ENCODE assay signal across 9 cellular contexts in the genomic region with DNA sequence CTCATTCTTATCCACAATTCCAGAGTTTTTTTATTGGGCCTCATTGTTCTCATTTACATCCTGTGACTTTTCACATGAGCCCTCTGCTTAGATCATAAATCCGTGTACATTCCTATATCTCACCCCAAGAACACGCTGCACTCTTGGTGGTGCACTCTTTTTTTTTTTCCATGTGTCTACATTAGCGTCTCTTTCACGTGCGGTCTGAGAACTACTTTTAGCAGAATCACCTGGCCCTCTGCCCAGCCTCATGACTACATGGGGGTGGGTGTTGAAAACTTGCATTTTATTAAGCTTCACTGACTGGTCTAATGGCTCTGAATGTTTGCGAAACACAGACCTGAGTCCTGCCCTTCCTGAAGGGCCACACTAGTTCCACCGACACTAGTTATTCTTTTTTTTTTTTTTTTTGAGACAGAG. TPM values are rescaled to one million over a fixed set of nuclear protein-coding genes. Genes with fewer than 3 reads are reported as not detected.
DNase-seq lines count a peak whose midpoint lies in the region; ATAC-seq and TF ChIP-seq lines count a peak whose summit lies in the region.
"Had no signal": no experiment of that assay in that cellular context is flagged by ENCODE, and none has a peak within 500 bp of the region (broad histone marks: within the 10 kb centered on the region; RNA-seq: fewer than 3 reads in every experiment).

No MANE protein-coding gene starts in this region.

- H4K20me1 ChIP-seq in fibroblast of lung (ENCODE audit: control insufficient read depth, extremely low read depth, insufficient read depth, low read length) = no peaks in the 10 kb centered on the region

- no peaks in the 10 kb centered on the region for H3K9me3 ChIP-seq in fibroblast of lung (ENCODE audit: control insufficient read depth, insufficient read depth, low read depth, low read length)

- H3K27me3 ChIP-seq in fibroblast of lung (ENCODE audit: control insufficient read depth, insufficient read depth, low read length) (no peaks in the 10 kb centered on the region), H7 (ENCODE audit: control insufficient read depth, insufficient read depth, low read length) (no peaks in the 10 kb centered on the region)

- H3K36me3 ChIP-seq in fibroblast of lung (ENCODE audit: control insufficient read depth, insufficient read depth, low read length) = no peaks in the 10 kb centered on the region
- H3K36me3 ChIP-seq in H7 (replicated peaks; ENCODE audit: control insufficient read depth, insufficient read depth, low read length) = no peaks in the 10 kb centered on the region

- TF ChIP-seq CTCF in fibroblast of lung (conservative IDR thresholded peaks at IDR 0.05 in 1 of 2, IDR thresholded peaks at IDR 0.05 in 1 of 2; ENCODE audit: low read depth in 1 of 2, low read length in 2 of 2) (no peak), retinal pigment epithelial cell (conservative IDR thresholded peaks at IDR 0.05; ENCODE audit: low read depth, low read length) (no peak)

- H3K4me1 ChIP-seq in fibroblast of lung (ENCODE audit: control insufficient read depth, extremely low read depth, insufficient read depth, low read length) = no peaks in the 10 kb centered on the region

- H3K79me2 ChIP-seq in fibroblast of lung (ENCODE audit: control insufficient read depth, insufficient read depth, low read length) = no peaks in the 10 kb centered on the region

- H3K27ac ChIP-seq in fibroblast of lung (ENCODE audit: insufficient read depth, low read length) = no peak overlapping the region

- H2AFZ ChIP-seq in fibroblast of lung (ENCODE audit: low read length) = no peak overlapping the region

- H3K4me2 ChIP-seq in fibroblast of lung (ENCODE audit: extremely low read depth, insufficient read depth, low read length) = no peak overlapping the region

- ATAC-seq in GM18868 (IDR thresholded peaks at IDR 0.05; ENCODE audit: unreplicated experiment) = peak; percentile 29

- DNase-seq in NCI-H226 (peak; percentile 50), fibroblast of lung (ENCODE audit: low read depth in 2 of 2) (peak; percentile 82 to 93), retinal pigment epithelial cell (ENCODE audit: low read depth) (peak; percentile 94), NCI-H2196 (lab: John Stamatoyannopoulos, UW; ENCODE audit: unreplicated experiment) (no peak), H7 (no peak)
- DNase-seq in activated CD8-positive, alpha-beta memory T cell treated with anti-CD3 and anti-CD28 coated beads, Interleukin-2, amount 50 U/mL, for 48 hours = no peak
- no peak for DNase-seq in effector CD8-positive, alpha-beta T cell (lab: John Stamatoyannopoulos, UW)

- H3K4me3 ChIP-seq in fibroblast of lung (replicated peaks in 1 of 4; ENCODE audit: control extremely low read depth in 1 of 4, insufficient read depth in 1 of 4, low read depth in 3 of 4, low read length in 4 of 4) (no peak overlapping the region), retinal pigment epithelial cell (ENCODE audit: low read length) (no peak overlapping the region), H7 (ENCODE audit: insufficient read depth, low read depth, low read length) (no peak overlapping the region)

- no peak overlapping the region for H3K9ac ChIP-seq in fibroblast of lung (ENCODE audit: insufficient read depth, low read length)

RNA-seq across cellular contexts. Expression of gene C9orf57, which starts 18.6 kb away (rescaled TPM):
- not detected in 2 replicates for total RNA-seq in fibroblast of lung
- polyA plus RNA-seq in fibroblast of lung = not detected in 2 replicates
- not detected in 2 replicates for polyA plus RNA-seq in fibroblast of lung (2012)
- polyA minus RNA-seq in fibroblast of lung (ENCODE audit: low replicate concordance) = not detected in 2 replicates
- total RNA-seq in H7 (2014; rRNA removed; shearing (Covaris generic)) = not detected in 2 replicates
- total RNA-seq: lung microvascular endothelial cell had no signal

Comparison
In these comparisons a context has a peak if more than half of its experiments do, and no peak if none do; other contexts are left out.
1. DNase-seq: peak in NCI-H226 (single experiment), fibroblast of lung (2 of 2) and retinal pigment epithelial cell (single experiment); none in activated CD8-positive, alpha-beta memory T cell treated with anti-CD3 and anti-CD28 coated beads, Interleukin-2, amount 50 U/mL, for 48 hours (single experiment), effector CD8-positive, alpha-beta T cell (single experiment), NCI-H2196 (single experiment) and H7 (single experiment).